ENCODE assay signal across 1 cellular context in the genomic region with DNA sequence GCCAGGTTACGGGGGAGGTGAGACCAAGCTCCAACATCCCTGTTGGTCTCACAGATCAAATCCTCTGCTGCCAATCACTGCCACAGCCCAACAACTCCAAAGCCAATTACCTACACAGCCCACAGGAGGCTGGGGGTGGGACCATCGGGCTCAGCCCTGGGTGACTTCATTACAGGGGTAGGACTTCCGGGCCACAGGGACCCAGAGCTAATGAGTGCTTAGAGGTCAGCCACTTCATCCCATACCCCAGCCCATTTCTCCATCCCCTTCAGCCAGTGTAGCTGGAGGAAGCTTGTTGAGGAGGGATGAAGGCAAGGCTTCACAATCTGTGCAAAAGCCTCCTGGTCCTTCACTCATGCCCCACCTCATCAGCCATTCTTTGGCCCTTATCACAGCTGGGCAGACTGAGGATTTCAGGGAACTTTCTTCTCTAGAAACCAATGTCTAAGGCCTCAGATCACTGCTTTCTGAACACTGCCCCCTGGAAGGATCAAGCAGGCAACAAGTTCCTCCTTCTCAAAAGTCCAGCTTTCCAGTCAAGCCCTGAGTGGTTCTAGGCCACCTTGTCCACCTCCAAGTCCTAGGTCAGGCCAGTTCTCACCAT.
TF ChIP-seq lines count a peak whose summit lies in the region.

No MANE protein-coding gene starts in this region.

TF ChIP-seq in SK-N-SH treated with all-trans-retinoic acid at 6 μM for 48 hours, 23 proteins besides CTCF, POLR2A, EP300 and RAD21 (continued from another document):
- TF ChIP-seq ARNTL (CRISPR knock-in tag; IDR thresholded peaks at IDR 0.05; ENCODE audit: borderline replicate concordance, low read depth) (no peak), PPARA (CRISPR knock-in tag; IDR thresholded peaks at IDR 0.05; ENCODE audit: borderline replicate concordance) (no peak), ZNF70 (CRISPR knock-in tag; IDR thresholded peaks at IDR 0.05) (no peak), ESRRG (CRISPR knock-in tag; IDR thresholded peaks at IDR 0.05) (no peak)
